ENCODE assay signal across 9 cellular contexts in genomic region chr19:35828694-35829301, GRCh38. TPM values are rescaled to one million over a fixed set of nuclear protein-coding genes. Genes with fewer than 3 reads are reported as not detected.
A peak's percentile ranks its signal among the peaks of the same experiment; 100 is the strongest.
DNase-seq lines count a peak whose midpoint lies in the region; ATAC-seq, FAIRE-seq and TF ChIP-seq lines count a peak whose summit lies in the region.
"Had no signal": no experiment of that assay in that cellular context is flagged by ENCODE, and none has a peak within 500 bp of the region (broad histone marks: within the 10 kb centered on the region; RNA-seq: fewer than 3 reads in every experiment).

No MANE protein-coding gene starts in this region.

- no peak overlapping the region for H2BK15ac ChIP-seq in H1 (ENCODE audit: low read length)

- no peak overlapping the region for H3K4me2 ChIP-seq in H1 (ENCODE audit: insufficient read depth in 1 of 2, low read depth in 2 of 2, low read length in 2 of 2)

- DNase-seq in DMS53 (lab: John Stamatoyannopoulos, UW) (peak; percentile 38), DMS53 treated with DMSO at 0.1 percent for 48 hours (lab: John Stamatoyannopoulos, UW; ENCODE audit: unreplicated experiment) (no peak), H1 (ENCODE audit: low read depth in 1 of 2, low spot score in 2 of 2) (peak in 1 of 2 experiments; percentile 88), myocyte (ENCODE audit: low read depth) (peak; percentile 81), uterus (peak; percentile 29 to 31), gastrocnemius medialis (no peak)
- DNase-seq in activated CD4-positive, alpha-beta T cell treated with anti-CD3 and anti-CD28 coated beads for 36 hours = peak; percentile 80

- H4K5ac ChIP-seq in H1 (ENCODE audit: insufficient read length, low read depth, low read length) = no peak overlapping the region

- H3K27ac Mint-ChIP-seq in activated CD4-positive, alpha-beta T cell treated with anti-CD3 and anti-CD28 coated beads for 36 hours = no peak overlapping the region
- H3K27ac Mint-ChIP-seq in stimulated activated memory B cell treated with anti-CD40 and anti-IgM and Interleukin-4, amounts not matched to agents 10 μg/mL and 1 μg/mL and 100 μg/mL, for 72 hours = no peak overlapping the region

- H3K23me2 ChIP-seq in H1 (ENCODE audit: low read depth, low read length) = no peaks in the 10 kb centered on the region

- H3K9me3 Mint-ChIP-seq in activated CD4-positive, alpha-beta T cell treated with anti-CD3 and anti-CD28 coated beads for 36 hours (ENCODE audit: low read depth) = no peaks in the 10 kb centered on the region
- no peaks in the 10 kb centered on the region for H3K9me3 Mint-ChIP-seq in stimulated activated memory B cell treated with anti-CD40 and anti-IgM and Interleukin-4, amounts not matched to agents 10 μg/mL and 1 μg/mL and 100 μg/mL, for 72 hours

- no peak overlapping the region for H3K4ac ChIP-seq in H1 (replicated peaks; ENCODE audit: insufficient read length, low read depth, low read length)

- no peak overlapping the region for H2BK5ac ChIP-seq in H1 (ENCODE audit: low read depth, low read length)

- H3K27ac ChIP-seq in H1 (ENCODE audit: low read depth, low read length) (no peak overlapping the region), uterus (no peak overlapping the region), gastrocnemius medialis (no peak overlapping the region)

- no peak for TF ChIP-seq RAD21 in H1 (IDR thresholded peaks at IDR 0.05 in 1 of 2, conservative IDR thresholded peaks at IDR 0.05 in 1 of 2; ENCODE audit: low read depth in 2 of 2, low read length in 2 of 2)

- peak; percentile 63 for ATAC-seq in activated CD4-positive, alpha-beta T cell treated with anti-CD3 and anti-CD28 coated beads for 36 hours
- no peak for ATAC-seq in gastrocnemius medialis
- no peak for ATAC-seq in stimulated activated memory B cell treated with anti-CD40 and anti-IgM and Interleukin-4, amounts not matched to agents 10 μg/mL and 1 μg/mL and 100 μg/mL, for 72 hours

- no peaks in the 10 kb centered on the region for H3K36me3 Mint-ChIP-seq in activated CD4-positive, alpha-beta T cell treated with anti-CD3 and anti-CD28 coated beads for 36 hours (ENCODE audit: low read depth)
- no peaks in the 10 kb centered on the region for H3K36me3 Mint-ChIP-seq in stimulated activated memory B cell treated with anti-CD40 and anti-IgM and Interleukin-4, amounts not matched to agents 10 μg/mL and 1 μg/mL and 100 μg/mL, for 72 hours

- no peak overlapping the region for H3K18ac ChIP-seq in H1 (ENCODE audit: extremely low read depth, low read length)

- in situ Hi-C loops in gastrocnemius medialis (cut with MboI; ENCODE audit: low sequenced_read_pairs in 4 of 4) = no loop called here

- H3K9me3 ChIP-seq in H1 (ENCODE audit: insufficient read depth in 2 of 2, low read depth in 1 of 2, low read length in 1 of 2) (no peaks in the 10 kb centered on the region), uterus (no peaks in the 10 kb centered on the region), gastrocnemius medialis (no peaks in the 10 kb centered on the region)

- peak; percentile 80 for FAIRE-seq in H1 (lab: Jason Lieb, UNC)
- FAIRE-seq: A204.1 had no signal

- no peak overlapping the region for H4K8ac ChIP-seq in H1 (ENCODE audit: extremely low read depth, insufficient read depth, low read length)

- no peak overlapping the region for H4K91ac ChIP-seq in H1 (replicated peaks; ENCODE audit: insufficient read length, low read length)

- POLR2A ChIA-PET in activated CD4-positive, alpha-beta T cell treated with anti-CD3 and anti-CD28 coated beads for 36 hours (lab: Charles Lee) = no interaction called here
- POLR2A ChIA-PET in H1 (lab: Charles Lee; ENCODE audit: partially characterized antibody) = interaction anchor here (1.0 kb wide), 2 partner anchors 39 to 84 kb away, joined by 3 to 5 read pairs; partner anchors contain the start of genes PSENEN and U2AF1L4

- H2BK12ac ChIP-seq in H1 (ENCODE audit: low read depth, low read length) = no peak overlapping the region

- no peaks in the 10 kb centered on the region for H3K4me1 Mint-ChIP-seq in activated CD4-positive, alpha-beta T cell treated with anti-CD3 and anti-CD28 coated beads for 36 hours
- H3K4me1 Mint-ChIP-seq in stimulated activated memory B cell treated with anti-CD40 and anti-IgM and Interleukin-4, amounts not matched to agents 10 μg/mL and 1 μg/mL and 100 μg/mL, for 72 hours = no peaks in the 10 kb centered on the region

- H3K14ac ChIP-seq in H1 (ENCODE audit: insufficient read length) = no peak overlapping the region

- H2BK120ac ChIP-seq in H1 (replicated peaks; ENCODE audit: low read depth, low read length) = no peak overlapping the region

- no peak overlapping the region for H2BK20ac ChIP-seq in H1 (ENCODE audit: low read length)

- H3K27me3 ChIP-seq in H1 (replicated peaks in 1 of 4; ENCODE audit: control insufficient read depth in 3 of 4, extremely low read depth in 1 of 4, insufficient read depth in 3 of 4, low read length in 3 of 4) = no peaks in the 10 kb centered on the region; a peak in 2 of 7 replicates
- H3K27me3 ChIP-seq in uterus = no peaks in the 10 kb centered on the region
- peaks cover 0 to 3% (median 2%) of the 10 kb centered on the region in 3 donors for H3K27me3 ChIP-seq in gastrocnemius medialis

- 46% methylated on average over 12 of the region's 12 CpGs; no CpG with 5 or more reads in 1 of the 2 experiments for WGBS in H1 (ENCODE audit: extremely low coverage in 1 of 2, insufficient coverage in 1 of 2, insufficient read length in 1 of 2, insufficient replicate concordance in 2 of 2, low coverage in 1 of 2, low lambda C conversion rate in 2 of 2, missing lambda C conversion rate in 1 of 2), 2 experiments

- H3K4me1 ChIP-seq in H1 (replicated peaks in 1 of 4; ENCODE audit: control insufficient read depth in 3 of 4, insufficient read depth in 4 of 4, low read length in 3 of 4) = no peaks in the 10 kb centered on the region; a peak in 2 of 7 replicates
- H3K4me1 ChIP-seq in uterus = no peaks in the 10 kb centered on the region
- no peaks in the 10 kb centered on the region for H3K4me1 ChIP-seq in gastrocnemius medialis

- H4K20me1 ChIP-seq in H1 (replicated peaks in 1 of 2; ENCODE audit: control insufficient read depth in 1 of 2, insufficient read depth in 2 of 2, low read length in 2 of 2) = no peaks in the 10 kb centered on the region

- H2AFZ ChIP-seq in H1 (ENCODE audit: low read length) = no peak overlapping the region

- no peaks in the 10 kb centered on the region for H3K79me2 ChIP-seq in H1 (ENCODE audit: control insufficient read depth in 1 of 2, insufficient read depth in 2 of 2, low read length in 2 of 2)

- H3K56ac ChIP-seq in H1 (replicated peaks; ENCODE audit: insufficient read length, low read depth, low read length) = no peak overlapping the region

- H3K27me3 Mint-ChIP-seq in activated CD4-positive, alpha-beta T cell treated with anti-CD3 and anti-CD28 coated beads for 36 hours = peaks cover 30% of the 10 kb centered on the region
- H3K27me3 Mint-ChIP-seq in stimulated activated memory B cell treated with anti-CD40 and anti-IgM and Interleukin-4, amounts not matched to agents 10 μg/mL and 1 μg/mL and 100 μg/mL, for 72 hours = peaks cover 69% of the 10 kb centered on the region

- no peaks in the 10 kb centered on the region for H3K36me3 ChIP-seq in H1 (ENCODE audit: control insufficient read depth in 2 of 4, insufficient read depth in 4 of 4, low read length in 3 of 4)
- H3K36me3 ChIP-seq in uterus = no peaks in the 10 kb centered on the region
- no peaks in the 10 kb centered on the region for H3K36me3 ChIP-seq in gastrocnemius medialis

- intact Hi-C loops in activated CD4-positive, alpha-beta T cell treated with anti-CD3 and anti-CD28 coated beads for 36 hours (cut with DNase I, micrococcal nuclease) = loop anchor here in 1 of 2 experiments (1.0 kb wide), 1 partner anchor 51 kb away; no protein-coding TSS in a partner anchor
- intact Hi-C loops in uterus (cut with DNase I; ENCODE audit: low total_unique reads) (no loop called here), gastrocnemius medialis (cut with DNase I; ENCODE audit: low total_unique reads) (no loop called here)

- no peaks in the 10 kb centered on the region for H3K79me1 ChIP-seq in H1 (ENCODE audit: low read depth, low read length)

- TF ChIP-seq EP300 in H1 (IDR thresholded peaks at IDR 0.05; ENCODE audit: borderline replicate concordance in 1 of 2, low read depth in 2 of 2, low read length in 2 of 2) = no peak

- H3K4me3 ChIP-seq in H1 (ENCODE audit: extremely low read depth in 1 of 4, insufficient read depth in 2 of 4, low read depth in 3 of 4, low read length in 4 of 4) (no peak overlapping the region), uterus (no peak overlapping the region), gastrocnemius medialis (no peak overlapping the region)

- H3K9ac ChIP-seq in H1 (replicated peaks in 1 of 4; ENCODE audit: extremely low read depth in 1 of 4, low read depth in 3 of 4, low read length in 3 of 4) = no peak overlapping the region

- no peak overlapping the region for H2AK5ac ChIP-seq in H1 (ENCODE audit: low read depth, low read length)

- no peak overlapping the region for H3K23ac ChIP-seq in H1 (ENCODE audit: insufficient read length)

- TF ChIP-seq POLR2A in H1 (IDR thresholded peaks at IDR 0.05; ENCODE audit: control extremely low read depth in 1 of 2, low read depth in 2 of 2, low read length in 2 of 2) (no peak), uterus (IDR thresholded peaks at IDR 0.05) (no peak), gastrocnemius medialis (IDR thresholded peaks at IDR 0.05) (no peak)

- TF ChIP-seq CTCF in H1 (IDR thresholded peaks at IDR 0.05; ENCODE audit: control extremely low read depth in 1 of 3, insufficient read depth in 1 of 3, low read depth in 1 of 3, low read length in 3 of 3) (no peak), uterus (IDR thresholded peaks at IDR 0.05) (no peak), gastrocnemius medialis (IDR thresholded peaks at IDR 0.05 in 4 of 5, conservative IDR thresholded peaks at IDR 0.05 in 1 of 5) (no peak)

- CTCF ChIA-PET in activated CD4-positive, alpha-beta T cell treated with anti-CD3 and anti-CD28 coated beads for 36 hours (lab: Charles Lee) = interaction anchor here (0.6 to 0.8 kb wide), 4 partner anchors 9 to 96 kb away, joined by 3 read pairs; partner anchors contain the start of gene LIN37
- CTCF ChIA-PET in H1 (lab: Charles Lee; ENCODE audit: partially characterized antibody) = interaction anchor here (0.8 to 1.0 kb wide), 3 partner anchors 9 to 54 kb away, joined by 3 to 7 read pairs (median 3); no protein-coding TSS in a partner anchor

- no peak overlapping the region for H3K4me3 Mint-ChIP-seq in activated CD4-positive, alpha-beta T cell treated with anti-CD3 and anti-CD28 coated beads for 36 hours
- H3K4me3 Mint-ChIP-seq in stimulated activated memory B cell treated with anti-CD40 and anti-IgM and Interleukin-4, amounts not matched to agents 10 μg/mL and 1 μg/mL and 100 μg/mL, for 72 hours = no peak overlapping the region

RNA-seq across cellular contexts. Expression of gene PRODH2, which starts 16.2 kb away (rescaled TPM):
- total RNA-seq in activated CD4-positive, alpha-beta T cell treated with anti-CD3 and anti-CD28 coated beads for 36 hours = not detected
- not detected in 2 replicates for total RNA-seq in H1 (2021; fragmentation: NEBNext Ultra II Directional; extraction: Animal tissue kit (Norgen Biotek cat#: 25700))
- not detected in 2 replicates for polyA plus RNA-seq in H1 (2011; rRNA removed)
- 0.37 TPM for polyA plus RNA-seq in H1 (2011; cell fraction: cytosol; rRNA removed)
- 0.10 TPM for polyA plus RNA-seq in H1 (2011; cell fraction: nucleus; rRNA removed)
- polyA plus RNA-seq in H1 (2012, experiment 1 of 2) = not detected in 4 replicates
- polyA plus RNA-seq in H1 (2012, experiment 2 of 2) = not detected
- polyA plus RNA-seq in H1 (2013, experiment 1 of 2) = not detected
- polyA plus RNA-seq in H1 (2013, experiment 2 of 2) = not detected
- not detected in 2 replicates for polyA minus RNA-seq in H1 (2011; rRNA and poly(A)+ RNA removed)
- polyA minus RNA-seq in H1 (2011; cell fraction: cytosol; rRNA and poly(A)+ RNA removed) = not detected
- not detected for polyA minus RNA-seq in H1 (2011; cell fraction: nucleus; rRNA and poly(A)+ RNA removed)
- not detected in 2 replicates for total RNA-seq in myocyte
- polyA plus RNA-seq in myocyte (2012) = not detected
- not detected for total RNA-seq in uterus
- under 1 TPM in 1 of 4 donors, not detected in 3; 0.13 TPM for total RNA-seq in gastrocnemius medialis

RNA-seq across cellular contexts. Expression of gene NPHS1, which starts 23.5 kb away (rescaled TPM):
- total RNA-seq in activated CD4-positive, alpha-beta T cell treated with anti-CD3 and anti-CD28 coated beads for 36 hours = not detected
- 0.40 and 1.4 TPM in 2 replicates for total RNA-seq in H1 (2021; fragmentation: NEBNext Ultra II Directional; extraction: Animal tissue kit (Norgen Biotek cat#: 25700))
- 1.3 and 1.9 TPM in 2 replicates for polyA plus RNA-seq in H1 (2011; rRNA removed)
- 2.6 TPM for polyA plus RNA-seq in H1 (2011; cell fraction: cytosol; rRNA removed)
- 8.1 TPM for polyA plus RNA-seq in H1 (2011; cell fraction: nucleus; rRNA removed)
- polyA plus RNA-seq in H1 (2012, experiment 1 of 2) = 0.87 to 1.9 TPM (median 1.4 TPM) in 4 replicates
- polyA plus RNA-seq in H1 (2012, experiment 2 of 2) = 0.34 TPM
- polyA plus RNA-seq in H1 (2013, experiment 1 of 2) = 0.69 TPM
- polyA plus RNA-seq in H1 (2013, experiment 2 of 2) = 0.68 TPM
- polyA minus RNA-seq in H1 (2011; rRNA and poly(A)+ RNA removed) = 0.63 and 0.73 TPM in 2 replicates
- 0.73 TPM for polyA minus RNA-seq in H1 (2011; cell fraction: cytosol; rRNA and poly(A)+ RNA removed)
- polyA minus RNA-seq in H1 (2011; cell fraction: nucleus; rRNA and poly(A)+ RNA removed) = 1.7 TPM
- total RNA-seq in myocyte (not detected in 2 replicates), uterus (under 1 TPM in 1 of 4 donors, not detected in 3; 0.14 TPM), gastrocnemius medialis (not detected)
- not detected for polyA plus RNA-seq in myocyte (2012)

RNA-seq across cellular contexts. Expression of gene KIRREL2, which starts 27.9 kb away (rescaled TPM):
- total RNA-seq in activated CD4-positive, alpha-beta T cell treated with anti-CD3 and anti-CD28 coated beads for 36 hours = under 1 TPM; 0.93 to 0.98 TPM
- 4.6 TPM in 2 replicates for total RNA-seq in H1 (2021; fragmentation: NEBNext Ultra II Directional; extraction: Animal tissue kit (Norgen Biotek cat#: 25700))
- 2.4 and 3.3 TPM in 2 replicates for polyA plus RNA-seq in H1 (2011; rRNA removed)
- 2.6 TPM for polyA plus RNA-seq in H1 (2011; cell fraction: cytosol; rRNA removed)
- polyA plus RNA-seq in H1 (2011; cell fraction: nucleus; rRNA removed) = 7.0 TPM
- polyA plus RNA-seq in H1 (2012, experiment 1 of 2) = 3.4 to 4.7 TPM (median 4.0 TPM) in 4 replicates
- polyA plus RNA-seq in H1 (2012, experiment 2 of 2) = 2.8 TPM
- polyA plus RNA-seq in H1 (2013, experiment 1 of 2) = 4.8 TPM
- 4.4 TPM for polyA plus RNA-seq in H1 (2013, experiment 2 of 2)
- 1.2 and 2.4 TPM in 2 replicates for polyA minus RNA-seq in H1 (2011; rRNA and poly(A)+ RNA removed)
- 2.2 TPM for polyA minus RNA-seq in H1 (2011; cell fraction: cytosol; rRNA and poly(A)+ RNA removed)
- 1.7 TPM for polyA minus RNA-seq in H1 (2011; cell fraction: nucleus; rRNA and poly(A)+ RNA removed)
- total RNA-seq in myocyte (not detected in 2 replicates), uterus (1 to 10 TPM in 1 of 4 donors, under 1 TPM in 1, not detected in 2; 0.55 to 2.8 TPM), gastrocnemius medialis (not detected)
- not detected for polyA plus RNA-seq in myocyte (2012)

RNA-seq across cellular contexts. Expression of gene APLP1, which starts 39.6 kb away (rescaled TPM):
- 1 to 10 TPM; 2.3 to 3.0 TPM for total RNA-seq in activated CD4-positive, alpha-beta T cell treated with anti-CD3 and anti-CD28 coated beads for 36 hours
- total RNA-seq in H1 (2021; fragmentation: NEBNext Ultra II Directional; extraction: Animal tissue kit (Norgen Biotek cat#: 25700)) = 22.0 and 22.2 TPM in 2 replicates
- 19.9 and 32.4 TPM in 2 replicates for polyA plus RNA-seq in H1 (2011; rRNA removed)
- polyA plus RNA-seq in H1 (2011; cell fraction: cytosol; rRNA removed) = 18.3 TPM
- 37.2 TPM for polyA plus RNA-seq in H1 (2011; cell fraction: nucleus; rRNA removed)
- polyA plus RNA-seq in H1 (2012, experiment 1 of 2) = 18.3 to 26.1 TPM (median 22.6 TPM) in 4 replicates
- polyA plus RNA-seq in H1 (2012, experiment 2 of 2) = 52.7 TPM
- 43.9 TPM for polyA plus RNA-seq in H1 (2013, experiment 1 of 2)
- polyA plus RNA-seq in H1 (2013, experiment 2 of 2) = 44.0 TPM
- polyA minus RNA-seq in H1 (2011; rRNA and poly(A)+ RNA removed) = 8.1 and 9.1 TPM in 2 replicates
- polyA minus RNA-seq in H1 (2011; cell fraction: cytosol; rRNA and poly(A)+ RNA removed) = 8.1 TPM
- 9.3 TPM for polyA minus RNA-seq in H1 (2011; cell fraction: nucleus; rRNA and poly(A)+ RNA removed)
- 10.4 and 30.5 TPM in 2 replicates for total RNA-seq in myocyte
- polyA plus RNA-seq in myocyte (2012) = 51.7 TPM
- 10 to 100 TPM in 1 of 4 donors, 1 to 10 TPM in 1, not detected in 2; 6.1 to 16.2 TPM for total RNA-seq in uterus
- total RNA-seq in gastrocnemius medialis = under 1 TPM in 2 of 4 donors, not detected in 2; 0.27 to 0.33 TPM

RNA-seq across cellular contexts. Expression of gene ARHGAP33, which starts 53.4 kb away (rescaled TPM):
- 10 to 100 TPM; 27.8 to 35.2 TPM for total RNA-seq in activated CD4-positive, alpha-beta T cell treated with anti-CD3 and anti-CD28 coated beads for 36 hours
- total RNA-seq in H1 (2021; fragmentation: NEBNext Ultra II Directional; extraction: Animal tissue kit (Norgen Biotek cat#: 25700)) = 25.0 and 25.2 TPM in 2 replicates
- 6.5 and 11.2 TPM in 2 replicates for polyA plus RNA-seq in H1 (2011; rRNA removed)
- polyA plus RNA-seq in H1 (2011; cell fraction: cytosol; rRNA removed) = 5.6 TPM
- 63.2 TPM for polyA plus RNA-seq in H1 (2011; cell fraction: nucleus; rRNA removed)
- 16.6 to 27.6 TPM (median 25.0 TPM) in 4 replicates for polyA plus RNA-seq in H1 (2012, experiment 1 of 2)
- 13.4 TPM for polyA plus RNA-seq in H1 (2012, experiment 2 of 2)
- 19.4 TPM for polyA plus RNA-seq in H1 (2013, experiment 1 of 2)
- polyA plus RNA-seq in H1 (2013, experiment 2 of 2) = 18.1 TPM
- polyA minus RNA-seq in H1 (2011; rRNA and poly(A)+ RNA removed) = 3.9 and 5.8 TPM in 2 replicates
- 12.0 TPM for polyA minus RNA-seq in H1 (2011; cell fraction: cytosol; rRNA and poly(A)+ RNA removed)
- 24.6 TPM for polyA minus RNA-seq in H1 (2011; cell fraction: nucleus; rRNA and poly(A)+ RNA removed)
- total RNA-seq in myocyte = 1.5 and 3.8 TPM in 2 replicates
- 5.6 TPM for polyA plus RNA-seq in myocyte (2012)
- 10 to 100 TPM in 2 of 4 donors, 1 to 10 TPM in 1, under 1 TPM in 1; 0.26 to 43.4 (median 8.9) TPM for total RNA-seq in uterus
- total RNA-seq in gastrocnemius medialis = 1 to 10 TPM in 3 of 4 donors, under 1 TPM in 1; 0.22 to 4.7 (median 2.2) TPM

Comparison
In these comparisons a context has a peak if more than half of its experiments do, and no peak if none do; other contexts are left out.
1. DNase-seq: peak in DMS53 (single experiment), activated CD4-positive, alpha-beta T cell treated with anti-CD3 and anti-CD28 coated beads for 36 hours (single experiment), myocyte (single experiment) and uterus (2 of 2); none in DMS53 treated with DMSO at 0.1 percent for 48 hours (single experiment) and gastrocnemius medialis (0 of 2).